ENCODE assay signal across 1 cellular context in genomic region chr15:65329298-65329990, GRCh38.
TF ChIP-seq lines count a peak whose summit lies in the region.

No MANE protein-coding gene starts in this region.

TF ChIP-seq in SK-N-SH treated with all-trans-retinoic acid at 6 μM for 48 hours, 23 proteins besides CTCF, POLR2A, EP300 and RAD21 (continued from another document):
- TF ChIP-seq TOX (CRISPR knock-in tag; IDR thresholded peaks at IDR 0.05; ENCODE audit: borderline replicate concordance) (no peak), BACH2 (CRISPR knock-in tag; IDR thresholded peaks at IDR 0.05; ENCODE audit: borderline replicate concordance) (no peak), ZFP30 (CRISPR knock-in tag; IDR thresholded peaks at IDR 0.05) (no peak), RARB (CRISPR knock-in tag; IDR thresholded peaks at IDR 0.05) (no peak), SNAI2 (CRISPR knock-in tag; IDR thresholded peaks at IDR 0.05) (no peak)
